ENCODE assay signal across 24 cellular contexts in genomic region chr4:53527930-53528329, GRCh38.
"Had no signal": no experiment of that assay in that cellular context is flagged by ENCODE, and none has a peak within 500 bp of the region (broad histone marks: within the 10 kb centered on the region; RNA-seq: fewer than 3 reads in every experiment).

No MANE protein-coding gene starts in this region.

- H2AFZ ChIP-seq: hepatocyte had no signal

- H3K4me3 Mint-ChIP-seq: immature natural killer cell, mesothelial cell of epicardium had no signal

- H3K79me2 ChIP-seq: hepatocyte had no signal

- FAIRE-seq: colon, endothelial cell of umbilical vein, frontal cortex, kidney had no signal

- H3K9me3 ChIP-seq: esophagus muscularis mucosa, gastroesophageal sphincter, heart left ventricle, left lung, lower lobe of right lung, mucosa of descending colon had no signal

- H3K27me3 ChIP-seq: esophagus muscularis mucosa, foreskin keratinocyte, gastroesophageal sphincter, heart left ventricle, hepatocyte, left lung had no signal

- DNase-seq: dermis blood vessel endothelial cell; dorsolateral prefrontal cortex; effector CD4-positive, alpha-beta T cell; effector memory CD4-positive, alpha-beta T cell; foreskin keratinocyte; heart left ventricle; hypothalamus; immature natural killer cell; kidney; kidney glomerular epithelial cell; left colon; left lung; left ventricle myocardium superior; lower lobe of right lung; mesenchymal stem cell had no signal

- H3K4me1 ChIP-seq: esophagus muscularis mucosa, foreskin keratinocyte, gastroesophageal sphincter, left lung, lower lobe of right lung had no signal

- H3K27ac ChIP-seq: coronary artery, dorsolateral prefrontal cortex, esophagus muscularis mucosa, foreskin keratinocyte, gastroesophageal sphincter, heart left ventricle, hepatocyte, left lung, lower lobe of right lung had no signal

- H3K27ac Mint-ChIP-seq: immature natural killer cell, mesothelial cell of epicardium had no signal

- H3K36me3 ChIP-seq: esophagus muscularis mucosa, gastroesophageal sphincter, heart left ventricle, left lung, lower lobe of right lung had no signal

- H3K4me3 ChIP-seq: coronary artery, dorsolateral prefrontal cortex, esophagus muscularis mucosa, gastroesophageal sphincter, heart left ventricle, hepatocyte, left lung, lower lobe of right lung, mucosa of descending colon had no signal

- ATAC-seq: foreskin keratinocyte, gastroesophageal sphincter, heart left ventricle, left lung, left ventricle myocardium superior, lower lobe of right lung, mucosa of descending colon had no signal

- H3K36me3 Mint-ChIP-seq: immature natural killer cell, mesothelial cell of epicardium had no signal

- H3K4me1 Mint-ChIP-seq: immature natural killer cell had no signal

- H3K4me2 ChIP-seq: hepatocyte had no signal

- H3K9me3 Mint-ChIP-seq: immature natural killer cell, mesothelial cell of epicardium had no signal
